In genomic region chr14:73403181-73403752, GRCh38 we compare ENCODE assay signal across 23 cellular contexts. TPM values are rescaled to one million over a fixed set of nuclear protein-coding genes. Genes with fewer than 3 reads are reported as not detected.
DNase-seq lines count a peak whose midpoint lies in the region; ATAC-seq and TF ChIP-seq lines count a peak whose summit lies in the region.
"Had no signal": no experiment of that assay in that cellular context is flagged by ENCODE, and none has a peak within 500 bp of the region (broad histone marks: within the 10 kb centered on the region; RNA-seq: fewer than 3 reads in every experiment).

No MANE protein-coding gene starts in this region.

- 93 to 98% (median 96%) methylated on average over 4 of the region's 4 CpGs for WGBS in adrenal gland, 4 donors
- 88 to 96% (median 89%) methylated on average over 4 of the region's 4 CpGs for WGBS in psoas muscle, 3 donors

- no peaks in the 10 kb centered on the region for H3K36me3 ChIP-seq in KMS-11 (ENCODE audit: insufficient read depth)
- H3K36me3 ChIP-seq in neutrophil: peaks cover 66% of the 10 kb centered on the region
- peaks cover 0 to 7% of the 10 kb centered on the region in 2 donors for H3K36me3 ChIP-seq in adrenal gland (replicated peaks in 1 of 2)
- H3K36me3 ChIP-seq in psoas muscle (ENCODE audit: insufficient read depth in 1 of 2, low read depth in 1 of 2): peaks cover 0 to 3% of the 10 kb centered on the region in 2 donors
- H3K36me3 ChIP-seq: SJCRH30 had no signal

- H3K4me3 ChIP-seq in GM08714 (ENCODE audit: low read length): peak overlapping the region; percentile 60; the same call in 1 of the 2 replicates
- H3K4me3 ChIP-seq in KMS-11 (IDR thresholded peaks at IDR 0.05; ENCODE audit: insufficient read depth, low read depth, low read length): no peak overlapping the region
- H3K4me3 ChIP-seq in neutrophil (ENCODE audit: low read depth in 1 of 2, low read length in 1 of 2): no peak overlapping the region
- no peak overlapping the region for H3K4me3 ChIP-seq in adrenal gland
- H3K4me3 ChIP-seq in psoas muscle: no peak overlapping the region
- H3K4me3 ChIP-seq: dorsolateral prefrontal cortex, PC-9, SJCRH30, stomach had no signal

- H3K4me2 ChIP-seq in KMS-11: peak overlapping the region; percentile 51; the same call in 1 of the 2 replicates
- H3K4me2 ChIP-seq: PC-9 had no signal

- H3K9ac ChIP-seq in KMS-11: no peak overlapping the region

- no peak overlapping the region for H3K4me3 Mint-ChIP-seq in effector memory CD8-positive, alpha-beta T cell
- H3K4me3 Mint-ChIP-seq: naive thymus-derived CD8-positive, alpha-beta T cell; type B pancreatic cell had no signal

- TF ChIP-seq POLR2A in adrenal gland (IDR thresholded peaks at IDR 0.05): no peak

- TF ChIP-seq CTCF in KMS-11 (conservative IDR thresholded peaks at IDR 0.05; ENCODE audit: low read depth, low read length): no peak
- TF ChIP-seq CTCF in neutrophil (IDR thresholded peaks at IDR 0.05): no peak
- no peak for TF ChIP-seq CTCF in adrenal gland (IDR thresholded peaks at IDR 0.05)
- TF ChIP-seq CTCF in psoas muscle (IDR thresholded peaks at IDR 0.05): no peak

- H3K27me3 Mint-ChIP-seq in effector memory CD8-positive, alpha-beta T cell: no peaks in the 10 kb centered on the region
- H3K27me3 Mint-ChIP-seq: naive thymus-derived CD8-positive, alpha-beta T cell; type B pancreatic cell had no signal

- no peaks in the 10 kb centered on the region for H4K20me1 ChIP-seq in KMS-11 (ENCODE audit: insufficient read depth)

- ATAC-seq in effector memory CD8-positive, alpha-beta T cell (replicated peaks): no peak
- ATAC-seq in psoas muscle: no peak
- ATAC-seq: naive thymus-derived CD8-positive, alpha-beta T cell had no signal

- H3K36me3 Mint-ChIP-seq in effector memory CD8-positive, alpha-beta T cell (ENCODE audit: insufficient read depth): peaks cover 7% of the 10 kb centered on the region

- no peak overlapping the region for H2AFZ ChIP-seq in KMS-11 (ENCODE audit: low read depth)
- H2AFZ ChIP-seq: PC-9 had no signal

- intact Hi-C loops in adrenal gland (cut with DNase I) (no loop called here), psoas muscle (cut with DNase I) (no loop called here)

- H3K4me1 Mint-ChIP-seq in effector memory CD8-positive, alpha-beta T cell (ENCODE audit: low read depth in 2 of 2): peaks cover 2 to 20% of the 10 kb centered on the region in 2 donors

- H3K27ac ChIP-seq in KMS-11 (no peak overlapping the region), neutrophil (peak overlapping the region; percentile 22), adrenal gland (no peak overlapping the region), psoas muscle (no peak overlapping the region)
- H3K27ac ChIP-seq: dorsolateral prefrontal cortex, PC-9, SJCRH30, VCaP had no signal

- no peaks in the 10 kb centered on the region for H3K9me3 ChIP-seq in neutrophil
- H3K9me3 ChIP-seq in adrenal gland (replicated peaks in 1 of 3): no peaks in the 10 kb centered on the region
- H3K9me3 ChIP-seq in psoas muscle: no peaks in the 10 kb centered on the region
- H3K9me3 ChIP-seq: SJCRH30, stomach had no signal

- no peaks in the 10 kb centered on the region for H3K27me3 ChIP-seq in KMS-11 (ENCODE audit: insufficient read depth, low read depth)
- H3K27me3 ChIP-seq in neutrophil: no peaks in the 10 kb centered on the region
- H3K27me3 ChIP-seq in adrenal gland: no peaks in the 10 kb centered on the region
- H3K27me3 ChIP-seq in psoas muscle (ENCODE audit: insufficient read depth in 3 of 3, low read length in 2 of 3): no peaks in the 10 kb centered on the region
- H3K27me3 ChIP-seq: dorsolateral prefrontal cortex, SJCRH30, stomach had no signal

- DNase-seq in effector memory CD8-positive, alpha-beta T cell: no peak
- DNase-seq in AG08395 (ENCODE audit: low spot score) (no peak), adrenal gland (no peak), psoas muscle (no peak)
- DNase-seq in stimulated activated CD4-positive, alpha-beta T cell treated with anti-CD3 and anti-CD28 coated beads, Interleukin-4, amount 100 ng/mL, for 4 hours: no peak
- DNase-seq: activated CD4-positive, alpha-beta T cell treated with anti-CD3 and anti-CD28 coated beads, Interleukin-2, amount 50 U/mL, for 4 hours; activated gamma-delta T cell treated with Interleukin-2 at 50 U/mL for 16 hours; amygdala; DND-41; dorsolateral prefrontal cortex; foreskin fibroblast; naive thymus-derived CD8-positive, alpha-beta T cell; NCI-H1436; NCI-H2171 treated with DMSO at 0.1 percent for 48 hours; PC-9; SJCRH30; stomach; T-helper 2 cell had no signal

- H3K4me1 ChIP-seq in KMS-11 (ENCODE audit: low read depth, poor library complexity, severe bottlenecking): peaks cover 26% of the 10 kb centered on the region
- no peaks in the 10 kb centered on the region for H3K4me1 ChIP-seq in neutrophil (ENCODE audit: control insufficient read depth in 1 of 2, insufficient read depth in 1 of 2, low read depth in 1 of 2, low read length in 1 of 2)
- peaks cover 0 to 10% of the 10 kb centered on the region in 2 donors for H3K4me1 ChIP-seq in adrenal gland (replicated peaks in 1 of 2)
- H3K4me1 ChIP-seq in psoas muscle: peaks cover 3% of the 10 kb centered on the region
- H3K4me1 ChIP-seq: SJCRH30 had no signal

- H3K79me2 ChIP-seq in KMS-11 (ENCODE audit: insufficient read depth, low read depth): no peaks in the 10 kb centered on the region; the same call in 1 of the 2 replicates

- no peaks in the 10 kb centered on the region for H3K9me3 Mint-ChIP-seq in effector memory CD8-positive, alpha-beta T cell
- H3K9me3 Mint-ChIP-seq: naive thymus-derived CD8-positive, alpha-beta T cell; type B pancreatic cell had no signal

- peak overlapping the region; percentile 29 to 84 for H3K27ac Mint-ChIP-seq in effector memory CD8-positive, alpha-beta T cell
- H3K27ac Mint-ChIP-seq: naive thymus-derived CD8-positive, alpha-beta T cell; type B pancreatic cell had no signal

RNA-seq across cellular contexts. Expression of gene NUMB, which starts 55.1 kb away (rescaled TPM):
- total RNA-seq in adrenal gland (10 to 100 TPM; 36.1 to 63.3 (median 56.5) TPM), psoas muscle (10 to 100 TPM; 21.8 to 26.4 (median 25.2) TPM)
- polyA plus RNA-seq in adrenal gland (10 to 100 TPM; 26.1 to 41.8 (median 41.4) TPM), psoas muscle (10 to 100 TPM; 12.5 to 25.9 (median 17.3) TPM)
